ENCODE assay signal across 22 cellular contexts in genomic region chr4:60891947-60892346, GRCh38.
A peak's percentile ranks its signal among the peaks of the same experiment; 100 is the strongest.
DNase-seq lines count a peak whose midpoint lies in the region; ATAC-seq and TF ChIP-seq lines count a peak whose summit lies in the region.
"Had no signal": no experiment of that assay in that cellular context is flagged by ENCODE, and none has a peak within 500 bp of the region (broad histone marks: within the 10 kb centered on the region; RNA-seq: fewer than 3 reads in every experiment).

No MANE protein-coding gene starts in this region.

- H3K4me3 ChIP-seq in GM23338 (no peak overlapping the region), endodermal cell (ENCODE audit: low read length) (no peak overlapping the region), neural progenitor cell (no peak overlapping the region), suprapubic skin (no peak overlapping the region)
- H3K4me3 ChIP-seq: A549, GM23248, HAP-1 had no signal

- H3K9me3 Mint-ChIP-seq in GM23338 (no peaks in the 10 kb centered on the region), endodermal cell (no peaks in the 10 kb centered on the region), neural progenitor cell (no peaks in the 10 kb centered on the region)

- H3K36me3 Mint-ChIP-seq in GM23338 (ENCODE audit: low read depth) (no peaks in the 10 kb centered on the region), endodermal cell (ENCODE audit: low read depth) (no peaks in the 10 kb centered on the region), neural progenitor cell (no peaks in the 10 kb centered on the region)
- H3K36me3 Mint-ChIP-seq: CD4-positive, CD25-positive, alpha-beta regulatory T cell; CD8-positive, alpha-beta T cell had no signal

- no peaks in the 10 kb centered on the region for H3K9me2 ChIP-seq in GM23338 (ENCODE audit: insufficient read depth)

- no peak for TF ChIP-seq CTCF in GM23338 (conservative IDR thresholded peaks at IDR 0.05; ENCODE audit: low read depth in 2 of 2)
- no peak for TF ChIP-seq CTCF in endodermal cell (conservative IDR thresholded peaks at IDR 0.05)
- no peak for TF ChIP-seq CTCF in neural progenitor cell (IDR thresholded peaks at IDR 0.05)
- no peak for TF ChIP-seq CTCF in suprapubic skin (IDR thresholded peaks at IDR 0.05)

- no peak for TF ChIP-seq EP300 in suprapubic skin (IDR thresholded peaks at IDR 0.05)

- no peaks in the 10 kb centered on the region; the same call in 1 of the 2 replicates for H3K36me3 ChIP-seq in GM23338 (ENCODE audit: insufficient read depth)
- H3K36me3 ChIP-seq in endodermal cell (ENCODE audit: control insufficient read depth, insufficient read depth, low read length), result no peaks in the 10 kb centered on the region
- no peaks in the 10 kb centered on the region for H3K36me3 ChIP-seq in neural progenitor cell
- H3K36me3 ChIP-seq in suprapubic skin, result no peaks in the 10 kb centered on the region
- H3K36me3 ChIP-seq: BE2C, HAP-1 had no signal

- no peaks in the 10 kb centered on the region for H3K27me3 ChIP-seq in GM23338 (ENCODE audit: insufficient read depth)
- no peaks in the 10 kb centered on the region for H3K27me3 ChIP-seq in endodermal cell (ENCODE audit: control insufficient read depth, insufficient read depth, low read length, poor library complexity, severe bottlenecking)
- no peaks in the 10 kb centered on the region for H3K27me3 ChIP-seq in neural progenitor cell
- no peaks in the 10 kb centered on the region for H3K27me3 ChIP-seq in suprapubic skin
- H3K27me3 ChIP-seq: BE2C had no signal

- H3K9ac ChIP-seq in endodermal cell (ENCODE audit: extremely low read depth, low read length, poor library complexity, severe bottlenecking), result no peak overlapping the region
- no peak overlapping the region for H3K9ac ChIP-seq in neural progenitor cell
- H3K9ac ChIP-seq: GM23248 had no signal

- H3K4me3 Mint-ChIP-seq in GM23338, result peak overlapping the region; percentile 13; the same call in 2 of the 3 replicates
- H3K4me3 Mint-ChIP-seq in endodermal cell, result no peak overlapping the region
- no peak overlapping the region for H3K4me3 Mint-ChIP-seq in neural progenitor cell
- H3K4me3 Mint-ChIP-seq: CD4-positive, CD25-positive, alpha-beta regulatory T cell; CD8-positive, alpha-beta T cell; HFFc6 had no signal

- H3K27ac Mint-ChIP-seq in GM23338 (peak overlapping the region; percentile 92), endodermal cell (peak overlapping the region; percentile 76), neural progenitor cell (no peak overlapping the region)
- H3K27ac Mint-ChIP-seq: CD4-positive, CD25-positive, alpha-beta regulatory T cell; CD8-positive, alpha-beta T cell; HFFc6 had no signal

- H3F3A ChIP-seq in GM23338 (replicated peaks; ENCODE audit: low read depth) (no peaks in the 10 kb centered on the region), neural progenitor cell (ENCODE audit: low read depth) (no peaks in the 10 kb centered on the region)

- H3K27me3 Mint-ChIP-seq in GM23338 (ENCODE audit: insufficient read depth, low read depth, poor library complexity) (no peaks in the 10 kb centered on the region), endodermal cell (ENCODE audit: insufficient read depth) (no peaks in the 10 kb centered on the region), neural progenitor cell (ENCODE audit: insufficient read depth, low read depth) (peaks cover 4% of the 10 kb centered on the region)
- H3K27me3 Mint-ChIP-seq: CD4-positive, CD25-positive, alpha-beta regulatory T cell had no signal

- no peaks in the 10 kb centered on the region for H3K79me2 ChIP-seq in GM23338 (replicated peaks; ENCODE audit: insufficient read depth)
- H3K79me2 ChIP-seq in neural progenitor cell (ENCODE audit: low read depth), result no peaks in the 10 kb centered on the region

- DNase-seq in GM23338 (ENCODE audit: low spot score), result peak; percentile 50
- no peak for DNase-seq in endodermal cell
- DNase-seq in iPS DF 4.7 (ENCODE audit: extremely low read depth, low spot score), result peak; percentile 25
- DNase-seq in neural progenitor cell (ENCODE audit: low spot score), result no peak
- DNase-seq in NCI-H82 (lab: John Stamatoyannopoulos, UW), result no peak
- DNase-seq in KBM-7, result no peak
- DNase-seq in suprapubic skin (ENCODE audit: low spot score in 2 of 2), result no peak
- DNase-seq: 8988T; ACHN; AML-193; BE2C; C1 segment of cervical spinal cord; Caco-2; CD4-positive, CD25-positive, alpha-beta regulatory T cell; CD8-positive, alpha-beta T cell; DMS153; DND-41; GM23248; HFFc6 had no signal

- no peak for TF ChIP-seq POLR2A in suprapubic skin (IDR thresholded peaks at IDR 0.05)

- H3K9me3 ChIP-seq in endodermal cell (ENCODE audit: control insufficient read depth, low read length) (no peaks in the 10 kb centered on the region), neural progenitor cell (ENCODE audit: low read depth) (no peaks in the 10 kb centered on the region), suprapubic skin (no peaks in the 10 kb centered on the region)
- H3K9me3 ChIP-seq: A549, BE2C, Caco-2, HAP-1 had no signal

- H3K4me2 ChIP-seq in GM23338, result peak overlapping the region; percentile 27
- no peak overlapping the region for H3K4me2 ChIP-seq in neural progenitor cell
- H3K4me2 ChIP-seq: A549 had no signal

- ATAC-seq in GM23338 (peak; percentile 81), HG02981 (IDR thresholded peaks at IDR 0.05; ENCODE audit: unreplicated experiment) (no peak)
- ATAC-seq: A549; CD8-positive, alpha-beta T cell had no signal

- H3K27ac ChIP-seq in GM23338 (ENCODE audit: low read depth), result peak overlapping the region; percentile 55; the same call in 1 of the 2 replicates
- H3K27ac ChIP-seq in endodermal cell (ENCODE audit: low read depth, low read length), result no peak overlapping the region
- no peak overlapping the region for H3K27ac ChIP-seq in neural progenitor cell
- no peak overlapping the region for H3K27ac ChIP-seq in suprapubic skin
- H3K27ac ChIP-seq: A549, GM23248 had no signal

- H2AFZ ChIP-seq in GM23338 (no peak overlapping the region), neural progenitor cell (replicated peaks) (peak overlapping the region; percentile 75)
- H2AFZ ChIP-seq: GM23248 had no signal

- H4K20me1 ChIP-seq in GM23338 (replicated peaks; ENCODE audit: insufficient read depth), result no peaks in the 10 kb centered on the region
- no peaks in the 10 kb centered on the region for H4K20me1 ChIP-seq in neural progenitor cell (ENCODE audit: low read depth)

- peaks cover 14% of the 10 kb centered on the region; the same call in 1 of the 2 replicates for H3K4me1 ChIP-seq in GM23338 (ENCODE audit: insufficient read depth)
- H3K4me1 ChIP-seq in endodermal cell (ENCODE audit: control insufficient read depth, insufficient read depth, low read length), result no peaks in the 10 kb centered on the region
- no peaks in the 10 kb centered on the region for H3K4me1 ChIP-seq in neural progenitor cell
- H3K4me1 ChIP-seq in suprapubic skin, result no peaks in the 10 kb centered on the region
- H3K4me1 ChIP-seq: A549, BE2C, Caco-2, HAP-1 had no signal

- H3K4me1 Mint-ChIP-seq in GM23338 (peaks cover 16% of the 10 kb centered on the region; the same call in 2 of the 3 replicates), endodermal cell (peaks cover 6% of the 10 kb centered on the region), neural progenitor cell (no peaks in the 10 kb centered on the region)
- H3K4me1 Mint-ChIP-seq: CD4-positive, CD25-positive, alpha-beta regulatory T cell had no signal

- in situ Hi-C loops in KBM-7 (cut with MboI; ENCODE audit: low pct_unique_long_range_greater_than_20kb, low sequenced_read_pairs), result no loop called here

TF ChIP-seq in GM23338, 12 proteins besides CTCF, POLR2A, EP300 and RAD21:
- no peak for TF ChIP-seq ZNF331 (CRISPR knock-in tag; IDR thresholded peaks at IDR 0.05; ENCODE audit: low read depth)

Comparison
In these comparisons a context has a peak if more than half of its experiments do, and no peak if none do; other contexts are left out.
1. DNase-seq: peak in GM23338 (single experiment) and iPS DF 4.7 (single experiment); none in endodermal cell (single experiment), neural progenitor cell (single experiment), NCI-H82 (single experiment), KBM-7 (single experiment) and suprapubic skin (0 of 2).